In the genomic region with DNA sequence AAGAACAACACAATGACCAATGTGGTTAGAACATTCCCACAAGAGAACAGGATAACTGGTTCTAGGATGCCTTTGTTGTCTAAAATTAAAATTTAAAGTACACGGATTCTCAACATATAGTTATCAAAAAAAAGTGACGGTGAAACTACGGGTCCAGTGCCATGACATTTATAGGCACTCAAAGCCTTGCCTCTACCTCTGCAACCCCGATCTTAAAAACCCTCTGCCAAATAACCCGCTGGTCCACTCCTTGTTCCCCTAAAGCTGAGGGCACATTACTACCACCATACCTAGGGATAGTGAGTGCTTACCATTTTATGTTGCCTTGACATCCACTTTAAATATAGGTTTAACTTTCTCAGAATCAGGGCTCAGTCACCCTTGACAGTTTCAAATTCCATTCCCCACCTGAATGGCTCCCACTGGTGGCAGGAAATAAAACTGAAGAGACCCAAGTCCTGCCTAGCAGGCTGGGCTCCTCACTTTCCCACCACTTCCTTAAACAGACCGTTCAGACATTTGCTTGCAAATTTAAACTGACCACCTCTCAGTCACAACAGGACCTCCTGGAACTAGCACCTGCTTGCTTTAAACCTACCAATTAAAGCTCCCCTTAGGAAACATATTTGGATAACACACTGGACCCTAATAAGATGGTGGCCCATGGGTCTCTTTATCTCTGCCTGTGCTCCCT, we compare ENCODE assay signal across 8 cellular contexts.
DNase-seq lines count a peak whose midpoint lies in the region; ATAC-seq and TF ChIP-seq lines count a peak whose summit lies in the region.

No MANE protein-coding gene starts in this region.

- no peak for ATAC-seq in IMR-90 (ENCODE audit: low read depth)

- no peak overlapping the region for H3K9ac ChIP-seq in IMR-90 (ENCODE audit: low read depth, low read length)

- no peak overlapping the region for H3K4ac ChIP-seq in IMR-90 (ENCODE audit: low read depth, low read length)

- H4K20me1 ChIP-seq in IMR-90 (ENCODE audit: insufficient read depth, low read length) = peaks cover 5% of the 10 kb centered on the region; the same call in 1 of the 2 replicates

- H3K9me3 ChIP-seq in IMR-90 (ENCODE audit: control insufficient read depth, insufficient read depth, low read length) = no peaks in the 10 kb centered on the region

- no TSS peak for BruUV-seq in IMR-90 (replicated peaks; lab: Mats Ljungman, UMichigan)

- H3K56ac ChIP-seq in IMR-90 (ENCODE audit: extremely low read depth, insufficient read depth, low read length) = no peak overlapping the region

- no peaks in the 10 kb centered on the region for H3K36me3 ChIP-seq in IMR-90 (ENCODE audit: control insufficient read depth, insufficient read depth, low read length)

- H3K27me3 ChIP-seq in IMR-90 (ENCODE audit: control insufficient read depth, insufficient read depth, low read length) = no peaks in the 10 kb centered on the region

- dilution Hi-C loops in IMR-90 (cut with HindIII; ENCODE audit: low sequenced_read_pairs, unreplicated experiment) = no loop called here

- TF ChIP-seq CTCF in GM20000 (IDR thresholded peaks at IDR 0.05; ENCODE audit: extremely low read depth, missing control alignments) = peak; percentile 53
- TF ChIP-seq CTCF in IMR-90 (conservative IDR thresholded peaks at IDR 0.05; ENCODE audit: low read depth, low read length) = peak; percentile 53

- CTCF ChIA-PET in IMR-90 (lab: Yijun Ruan, JAX) = interaction anchor here (0.7 kb wide), 1 partner anchor 205 kb away, joined by 3 read pairs; no protein-coding TSS in a partner anchor

- intact Hi-C loops in IMR-90 (cut with micrococcal nuclease) = no loop called here
- intact Hi-C loops in activated CD4-positive, alpha-beta T cell treated with anti-CD3 and anti-CD28 coated beads, Interleukin-2, amount 10 ng/mL, durations not matched to agents 24 days and 14 days (cut with micrococcal nuclease) = no loop called here

- H3K79me1 ChIP-seq in IMR-90 (ENCODE audit: low read depth in 1 of 2, low read length in 2 of 2) = peaks cover 7 to 25% of the 10 kb centered on the region in 2 experiments

- H3K27ac ChIP-seq in IMR-90 (ENCODE audit: insufficient read depth, low read length) = no peak overlapping the region

- H3K4me1 ChIP-seq in IMR-90 (ENCODE audit: control insufficient read depth, insufficient read depth, low read length) = peaks cover 6% of the 10 kb centered on the region; the same call in 1 of the 2 replicates

- POLR2A ChIA-PET in IMR-90 (lab: Charles Lee; ENCODE audit: unreplicated experiment) = no interaction called here

- H2BK5ac ChIP-seq in IMR-90 (ENCODE audit: low read depth, low read length, poor library complexity, severe bottlenecking) = no peak overlapping the region

- in situ Hi-C loops in IMR-90 (cut with MboI; ENCODE audit: low sequenced_read_pairs) = no loop called here

- no peak overlapping the region for H3K14ac ChIP-seq in IMR-90 (replicated peaks; ENCODE audit: low read depth, low read length)

- H2AK5ac ChIP-seq in IMR-90 (ENCODE audit: low read depth, low read length) = no peak overlapping the region

- H2BK120ac ChIP-seq in IMR-90 (ENCODE audit: low read depth, low read length) = no peak overlapping the region

- no peak overlapping the region for H3K27ac Mint-ChIP-seq in activated CD4-positive, alpha-beta T cell treated with anti-CD3 and anti-CD28 coated beads, Interleukin-2, amount 10 ng/mL, durations not matched to agents 24 days and 14 days

- no peak overlapping the region for H4K8ac ChIP-seq in IMR-90 (ENCODE audit: low read depth in 2 of 2, low read length in 2 of 2)

- H4K91ac ChIP-seq in IMR-90 (ENCODE audit: insufficient read depth, low read depth, low read length) = no peak overlapping the region

- 83% methylated on average over 1 of the region's 6 CpGs; no CpG with 5 or more reads in 1 of the 2 experiments for WGBS in IMR-90 (ENCODE audit: extremely low coverage in 2 of 2, insufficient read length in 1 of 2), 2 experiments

- no peak overlapping the region for H4K5ac ChIP-seq in IMR-90 (ENCODE audit: low read depth, low read length)

- H3K4me1 Mint-ChIP-seq in activated CD4-positive, alpha-beta T cell treated with anti-CD3 and anti-CD28 coated beads, Interleukin-2, amount 10 ng/mL, durations not matched to agents 24 days and 14 days = peaks cover 35% of the 10 kb centered on the region

- no peak overlapping the region for H3K4me2 ChIP-seq in IMR-90 (ENCODE audit: low read depth, low read length)

- H2AFZ ChIP-seq in IMR-90 (replicated peaks; ENCODE audit: low read length, poor library complexity) = no peak overlapping the region

- H2BK15ac ChIP-seq in IMR-90 (ENCODE audit: low read depth, low read length) = no peak overlapping the region

- peak; percentile 56 for TF ChIP-seq RAD21 in IMR-90 (IDR thresholded peaks at IDR 0.05; ENCODE audit: low read length)

- DNase-seq in GDM1 (lab: John Stamatoyannopoulos, UW) = peak; percentile 22
- DNase-seq in GM20000 (ENCODE audit: low spot score) = peak; percentile 61
- peak; percentile 21 for DNase-seq in IMR-90
- peak; percentile 84 for DNase-seq in activated CD4-positive, alpha-beta T cell treated with anti-CD3 and anti-CD28 coated beads, Interleukin-2, amount 10 ng/mL, durations not matched to agents 24 days and 14 days
- peak; percentile 78 for DNase-seq in germinal center (ENCODE audit: low spot score)
- DNase-seq in renal cortical epithelial cell (ENCODE audit: low read depth) = peak; percentile 70
- no peak for DNase-seq in middle frontal gyrus (ENCODE audit: extremely low spot score, low spot score)
- DNase-seq in NCI-H2107 treated with DMSO at 0.1 percent for 48 hours (lab: John Stamatoyannopoulos, UW; ENCODE audit: unreplicated experiment) = no peak

- H3K9me1 ChIP-seq in IMR-90 (ENCODE audit: insufficient read depth, low read length) = peaks cover 7% of the 10 kb centered on the region

- H2BK20ac ChIP-seq in IMR-90 (ENCODE audit: low read depth, low read length) = no peak overlapping the region

- H3K4me3 Mint-ChIP-seq in activated CD4-positive, alpha-beta T cell treated with anti-CD3 and anti-CD28 coated beads, Interleukin-2, amount 10 ng/mL, durations not matched to agents 24 days and 14 days = no peak overlapping the region

- H3K23ac ChIP-seq in IMR-90 (ENCODE audit: low read depth, low read length) = no peak overlapping the region

- no peak overlapping the region for H2AK9ac ChIP-seq in IMR-90 (replicated peaks; ENCODE audit: low read depth, low read length, poor library complexity)

- H3K36me3 Mint-ChIP-seq in activated CD4-positive, alpha-beta T cell treated with anti-CD3 and anti-CD28 coated beads, Interleukin-2, amount 10 ng/mL, durations not matched to agents 24 days and 14 days (ENCODE audit: low read depth) = peaks cover 4% of the 10 kb centered on the region

- H3K9me3 Mint-ChIP-seq in activated CD4-positive, alpha-beta T cell treated with anti-CD3 and anti-CD28 coated beads, Interleukin-2, amount 10 ng/mL, durations not matched to agents 24 days and 14 days = no peaks in the 10 kb centered on the region

- H3K27me3 Mint-ChIP-seq in activated CD4-positive, alpha-beta T cell treated with anti-CD3 and anti-CD28 coated beads, Interleukin-2, amount 10 ng/mL, durations not matched to agents 24 days and 14 days = no peaks in the 10 kb centered on the region

- no peak overlapping the region for H3K4me3 ChIP-seq in IMR-90 (ENCODE audit: insufficient read depth, low read depth, low read length)

- no peak overlapping the region for H3K18ac ChIP-seq in IMR-90 (ENCODE audit: low read depth, low read length)

- TF ChIP-seq POLR2A in IMR-90 (IDR thresholded peaks at IDR 0.05; ENCODE audit: low read depth, low read length) = no peak

TF ChIP-seq in IMR-90, 13 proteins besides CTCF, POLR2A, EP300 and RAD21:
- TF ChIP-seq MAFK (IDR thresholded peaks at IDR 0.05; ENCODE audit: low read depth, low read length) (no peak), SMC3 (IDR thresholded peaks at IDR 0.05; ENCODE audit: low read depth, low read length) (peak; percentile 56), BHLHE40 (IDR thresholded peaks at IDR 0.05; ENCODE audit: low read depth, low read length) (no peak), RCOR1 (IDR thresholded peaks at IDR 0.05; ENCODE audit: insufficient replicate concordance, low read length) (no peak), FOS (IDR thresholded peaks at IDR 0.05; ENCODE audit: low read depth, low read length) (no peak), RFX5 (IDR thresholded peaks at IDR 0.05; ENCODE audit: low read depth, low read length) (no peak)

Comparison
In these comparisons a context has a peak if more than half of its experiments do, and no peak if none do; other contexts are left out.
1. DNase-seq: peak in GDM1 (single experiment), GM20000 (single experiment), IMR-90 (single experiment), activated CD4-positive, alpha-beta T cell treated with anti-CD3 and anti-CD28 coated beads, Interleukin-2, amount 10 ng/mL, durations not matched to agents 24 days and 14 days (single experiment), germinal center (single experiment) and renal cortical epithelial cell (single experiment); none in middle frontal gyrus (single experiment) and NCI-H2107 treated with DMSO at 0.1 percent for 48 hours (single experiment).